8 cellular contexts compared by ENCODE assay signal in genomic region chr6:53410508-53411258, GRCh38.
DNase-seq lines count a peak whose midpoint lies in the region; ATAC-seq and TF ChIP-seq lines count a peak whose summit lies in the region.

No MANE protein-coding gene starts in this region.

- no peaks in the 10 kb centered on the region for H3K36me3 Mint-ChIP-seq in naive thymus-derived CD8-positive, alpha-beta T cell

- H3K27ac ChIP-seq in thyroid gland: no peak overlapping the region

- POLR2A ChIA-PET in naive thymus-derived CD8-positive, alpha-beta T cell (lab: Charles Lee): interaction anchor here (0.6 to 1.9 kb wide), 4 partner anchors 24 to 240 kb away, joined by 3 to 8 read pairs (median 4); partner anchors contain the start of gene ELOVL5

- H3K36me3 ChIP-seq in thyroid gland: no peaks in the 10 kb centered on the region

- peak; percentile 81 for DNase-seq in Jurkat, Clone E6-1 (ENCODE audit: low read depth, low spot score)
- peak; percentile 33 for DNase-seq in activated CD4-positive, CD25-positive, alpha-beta regulatory T cell treated with anti-CD3 and anti-CD28 coated beads, Interleukin-2, amount 50 U/mL, for 72 hours
- DNase-seq in effector CD8-positive, alpha-beta T cell (lab: John Stamatoyannopoulos, UW): peak; percentile 12
- peak; percentile 10 to 78 (median 44) for DNase-seq in naive thymus-derived CD8-positive, alpha-beta T cell
- DNase-seq in thyroid gland: peak; percentile 61 to 72
- DNase-seq in retina: no peak

- peaks cover 0 to 6% (median 2%) of the 10 kb centered on the region in 4 donors for H3K4me1 Mint-ChIP-seq in naive thymus-derived CD8-positive, alpha-beta T cell

- H3K27me3 ChIP-seq in thyroid gland: no peaks in the 10 kb centered on the region

- no peaks in the 10 kb centered on the region for H3K4me1 ChIP-seq in thyroid gland

- intact Hi-C loops in thyroid gland (cut with DNase I): loop anchor here (5.0 kb wide), 1 partner anchor 238 kb away; no protein-coding TSS in a partner anchor

- ATAC-seq in GM21619 (IDR thresholded peaks at IDR 0.05; ENCODE audit: unreplicated experiment): peak; percentile 97
- peak; percentile 99 to 100 for ATAC-seq in naive thymus-derived CD8-positive, alpha-beta T cell

- H3K9me3 Mint-ChIP-seq in naive thymus-derived CD8-positive, alpha-beta T cell: no peaks in the 10 kb centered on the region

- no peak overlapping the region for H3K4me3 ChIP-seq in Jurkat, Clone E6-1 (ENCODE audit: low read length)
- H3K4me3 ChIP-seq in thyroid gland (replicated peaks in 1 of 3): no peak overlapping the region

- H3K27me3 Mint-ChIP-seq in naive thymus-derived CD8-positive, alpha-beta T cell: peaks cover 0 to 1% (median 0%) of the 10 kb centered on the region in 5 donors

- TF ChIP-seq POLR2A in thyroid gland (IDR thresholded peaks at IDR 0.05): no peak

- H3K4me3 Mint-ChIP-seq in naive thymus-derived CD8-positive, alpha-beta T cell: no peak overlapping the region

- WGBS in thyroid gland, 2 donors: 57 to 69% methylated on average over 9 of the region's 9 CpGs

- TF ChIP-seq CTCF in GM12801 (IDR thresholded peaks at IDR 0.05; ENCODE audit: extremely low read depth, insufficient read length) (peak; percentile 58), thyroid gland (IDR thresholded peaks at IDR 0.05) (peak; percentile 36 to 86 (median 78))

- no peaks in the 10 kb centered on the region for H3K9me3 ChIP-seq in thyroid gland

- peak overlapping the region in 2 of 10 donors; percentile 29 to 36 for H3K27ac Mint-ChIP-seq in naive thymus-derived CD8-positive, alpha-beta T cell
